8 cellular contexts compared by ENCODE assay signal in genomic region chr16:17370233-17371013, GRCh38.
DNase-seq lines count a peak whose midpoint lies in the region; ATAC-seq and TF ChIP-seq lines count a peak whose summit lies in the region.

No MANE protein-coding gene starts in this region.

- peaks cover 84% of the 10 kb centered on the region for H3K4me1 Mint-ChIP-seq in activated CD8-positive, alpha-beta T cell treated with anti-CD3 and anti-CD28 coated beads for 36 hours (ENCODE audit: low read depth)
- peaks cover 90% of the 10 kb centered on the region for H3K4me1 Mint-ChIP-seq in stimulated activated naive CD8-positive, alpha-beta T cell treated with anti-CD3 and anti-CD28 coated beads, Interleukin-15, amount 100 ng/mL, for 72 hours

- H3K4me3 ChIP-seq in right cardiac atrium (ENCODE audit: low read length) = no peak overlapping the region

- ATAC-seq in activated CD8-positive, alpha-beta T cell treated with anti-CD3 and anti-CD28 coated beads for 36 hours = peak; percentile 32
- ATAC-seq in right cardiac atrium = peak; percentile 53 to 58
- peak; percentile 27 for ATAC-seq in stimulated activated naive CD8-positive, alpha-beta T cell treated with anti-CD3 and anti-CD28 coated beads, Interleukin-15, amount 100 ng/mL, for 72 hours

- H3K27ac Mint-ChIP-seq in activated CD8-positive, alpha-beta T cell treated with anti-CD3 and anti-CD28 coated beads for 36 hours = peak overlapping the region; percentile 99
- peak overlapping the region; percentile 93 to 99 for H3K27ac Mint-ChIP-seq in stimulated activated naive CD8-positive, alpha-beta T cell treated with anti-CD3 and anti-CD28 coated beads, Interleukin-15, amount 100 ng/mL, for 72 hours

- H3K4me1 ChIP-seq in right cardiac atrium (ENCODE audit: control insufficient read depth, insufficient read depth, low read length) = peaks cover 2% of the 10 kb centered on the region

- POLR2A ChIA-PET in activated CD8-positive, alpha-beta T cell treated with anti-CD3 and anti-CD28 coated beads for 36 hours (lab: Charles Lee) = interaction anchor here (0.8 to 3.0 kb wide), 10 partner anchors 8 to 47 kb away, joined by 3 to 11 read pairs (median 6); no protein-coding TSS in a partner anchor

- H3K4me3 Mint-ChIP-seq in activated CD8-positive, alpha-beta T cell treated with anti-CD3 and anti-CD28 coated beads for 36 hours = peak overlapping the region; percentile 91
- H3K4me3 Mint-ChIP-seq in stimulated activated naive CD8-positive, alpha-beta T cell treated with anti-CD3 and anti-CD28 coated beads, Interleukin-15, amount 100 ng/mL, for 72 hours = peak overlapping the region; percentile 82 to 89

- H3K27me3 ChIP-seq in right cardiac atrium (ENCODE audit: control insufficient read depth, insufficient read depth) = no peaks in the 10 kb centered on the region

- H3K9me3 Mint-ChIP-seq in activated CD8-positive, alpha-beta T cell treated with anti-CD3 and anti-CD28 coated beads for 36 hours = peaks cover 2% of the 10 kb centered on the region
- H3K9me3 Mint-ChIP-seq in stimulated activated naive CD8-positive, alpha-beta T cell treated with anti-CD3 and anti-CD28 coated beads, Interleukin-15, amount 100 ng/mL, for 72 hours = peaks cover 0 to 5% of the 10 kb centered on the region in 2 donors

- 62% methylated on average over 15 of the region's 15 CpGs for WGBS in right cardiac atrium

- no peak for TF ChIP-seq CTCF in activated CD8-positive, alpha-beta T cell treated with anti-CD3 and anti-CD28 coated beads for 36 hours (IDR thresholded peaks at IDR 0.05)

- intact Hi-C loops in activated CD8-positive, alpha-beta T cell treated with anti-CD3 and anti-CD28 coated beads for 36 hours (cut with micrococcal nuclease) = loop anchor here (10.0 kb wide), 1 partner anchor 56 kb away; no protein-coding TSS in a partner anchor
- intact Hi-C loops in right cardiac atrium (cut with DNase I) = loop anchor here in 2 of 4 donors (10.0 kb wide), 2 partner anchors 64 to 94 kb away; no protein-coding TSS in a partner anchor

- peak overlapping the region; percentile 36 for H3K27ac ChIP-seq in right cardiac atrium (ENCODE audit: low read length)

- peak; percentile 32 for DNase-seq in activated CD4-positive, alpha-beta T cell treated with anti-CD3 and anti-CD28 coated beads for 48 hours
- no peak for DNase-seq in activated CD4-positive, alpha-beta T cell treated with anti-CD3 and anti-CD28 coated beads for 1 hour
- DNase-seq in activated CD8-positive, alpha-beta T cell treated with anti-CD3 and anti-CD28 coated beads for 36 hours = peak; percentile 55
- DNase-seq in right cardiac atrium (peak in 2 of 3 donors; percentile 52 to 54), foreskin melanocyte (no peak), DMS79 treated with DMSO at 0.1 percent for 48 hours (lab: John Stamatoyannopoulos, UW) (no peak), COR-L47 (lab: John Stamatoyannopoulos, UW) (no peak)
- peak in 1 of 2 donors; percentile 24 for DNase-seq in stimulated activated naive CD8-positive, alpha-beta T cell treated with anti-CD3 and anti-CD28 coated beads, Interleukin-15, amount 100 ng/mL, for 72 hours

- CTCF ChIA-PET in activated CD8-positive, alpha-beta T cell treated with anti-CD3 and anti-CD28 coated beads for 36 hours (lab: Charles Lee) = interaction anchor here (1.0 to 3.8 kb wide), 6 partner anchors 11 to 98 kb away, joined by 3 to 10 read pairs (median 5); no protein-coding TSS in a partner anchor

- peaks cover 9% of the 10 kb centered on the region for H3K36me3 Mint-ChIP-seq in activated CD8-positive, alpha-beta T cell treated with anti-CD3 and anti-CD28 coated beads for 36 hours (ENCODE audit: low read depth)

- H3K27me3 Mint-ChIP-seq in activated CD8-positive, alpha-beta T cell treated with anti-CD3 and anti-CD28 coated beads for 36 hours = no peaks in the 10 kb centered on the region
- H3K27me3 Mint-ChIP-seq in stimulated activated naive CD8-positive, alpha-beta T cell treated with anti-CD3 and anti-CD28 coated beads, Interleukin-15, amount 100 ng/mL, for 72 hours = no peaks in the 10 kb centered on the region

- no peaks in the 10 kb centered on the region for H3K9me3 ChIP-seq in right cardiac atrium (ENCODE audit: control insufficient read depth, low read length)

Comparison
In these comparisons a context has a peak if more than half of its experiments do, and no peak if none do; other contexts are left out.
1. DNase-seq: peak in activated CD4-positive, alpha-beta T cell treated with anti-CD3 and anti-CD28 coated beads for 48 hours (single experiment), activated CD8-positive, alpha-beta T cell treated with anti-CD3 and anti-CD28 coated beads for 36 hours (single experiment) and right cardiac atrium (2 of 3); none in activated CD4-positive, alpha-beta T cell treated with anti-CD3 and anti-CD28 coated beads for 1 hour (single experiment), foreskin melanocyte (single experiment), DMS79 treated with DMSO at 0.1 percent for 48 hours (single experiment) and COR-L47 (single experiment).
2. Peak in every context shown above with its lines, with median percentiles within 50 percentile points of each other: ATAC-seq.